In the genomic region with DNA sequence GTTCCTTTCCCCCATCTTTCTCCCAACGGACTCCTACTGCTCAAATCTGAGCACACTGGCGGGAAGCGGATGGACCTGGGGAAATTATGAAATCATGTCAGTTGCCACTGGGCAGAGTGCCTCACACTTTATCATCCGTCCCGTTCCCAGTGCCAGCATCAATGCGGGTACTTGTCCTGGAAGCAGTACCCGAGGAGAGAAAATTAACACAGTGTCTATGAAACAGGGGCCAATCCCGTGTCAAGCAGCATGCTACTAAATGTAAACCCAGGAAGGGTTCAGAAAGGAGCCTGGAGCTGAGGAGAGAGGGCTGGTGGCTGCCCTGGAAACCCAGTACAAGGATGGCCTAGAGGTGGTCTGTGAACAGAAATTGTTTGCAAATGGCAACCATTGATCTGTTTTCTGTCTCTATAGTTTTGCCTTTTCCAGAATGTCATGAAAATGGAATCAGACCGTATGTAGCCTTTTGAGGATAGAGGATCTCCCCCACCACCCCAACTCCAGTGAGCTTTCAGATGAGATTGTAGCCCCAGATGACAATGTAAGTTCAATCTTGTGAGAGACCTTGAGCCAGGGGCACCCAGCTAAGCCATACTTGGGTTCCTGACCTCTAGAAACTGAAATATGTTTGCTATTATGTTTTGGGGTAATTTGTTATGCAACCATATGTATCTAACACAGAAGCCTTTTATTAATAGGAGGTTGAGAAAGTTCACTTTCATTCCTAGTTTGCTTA, we compare ENCODE assay signal across 8 cellular contexts. TPM values are rescaled to one million over a fixed set of nuclear protein-coding genes. Genes with fewer than 3 reads are reported as not detected.
DNase-seq lines count a peak whose midpoint lies in the region; ATAC-seq and TF ChIP-seq lines count a peak whose summit lies in the region.

No MANE protein-coding gene starts in this region.

- peaks cover 6% of the 10 kb centered on the region for H3K4me1 ChIP-seq in A673 (ENCODE audit: insufficient read depth, low read length, poor library complexity, severe bottlenecking)

- BruUV-seq in A673 (replicated peaks; lab: Mats Ljungman, UMichigan) = no TSS peak

- peak overlapping the region; percentile 84 for H3K4me3 Mint-ChIP-seq in activated B cell treated with CpG ODN at 0.5 μM for 24 hours
- peak overlapping the region; percentile 69 for H3K4me3 Mint-ChIP-seq in progenitor cell of endocrine pancreas (ENCODE audit: low read depth)

- H3K9me3 Mint-ChIP-seq in activated B cell treated with CpG ODN at 0.5 μM for 24 hours (no peaks in the 10 kb centered on the region), progenitor cell of endocrine pancreas (ENCODE audit: low read depth) (no peaks in the 10 kb centered on the region)

- H3K4me3 ChIP-seq in A673 (ENCODE audit: low read depth, low read length, poor library complexity, severe bottlenecking) = peak overlapping the region; percentile 59

- no peaks in the 10 kb centered on the region for H3K36me3 Mint-ChIP-seq in activated B cell treated with CpG ODN at 0.5 μM for 24 hours (ENCODE audit: low read depth)
- H3K36me3 Mint-ChIP-seq in progenitor cell of endocrine pancreas (ENCODE audit: insufficient read depth) = no peaks in the 10 kb centered on the region

- H3K36me3 ChIP-seq in A673 (ENCODE audit: insufficient read depth, low read length, poor library complexity, severe bottlenecking) = peaks cover 5% of the 10 kb centered on the region

- H3K9me3 ChIP-seq in A673 (ENCODE audit: low read depth, low read length, poor library complexity, severe bottlenecking) = no peaks in the 10 kb centered on the region

- H3K27ac ChIP-seq in A673 (ENCODE audit: low read depth, low read length, poor library complexity, severe bottlenecking) = peak overlapping the region; percentile 34

- DNase-seq in A673 (ENCODE audit: low spot score) (peak; percentile 35), HCEC 1CT (peak; percentile 47), activated B cell treated with CpG ODN at 0.5 μM for 24 hours (no peak), globus pallidus (ENCODE audit: low spot score) (peak; percentile 13), progenitor cell of endocrine pancreas (ENCODE audit: low spot score, unreplicated experiment) (no peak), KBM-7 (no peak), activated gamma-delta T cell (lab: John Stamatoyannopoulos, UW) (no peak), GM10266 (ENCODE audit: extremely low spot score) (no peak)

- ATAC-seq in activated B cell treated with CpG ODN at 0.5 μM for 24 hours (ENCODE audit: low read depth) = no peak

- H3K4me1 Mint-ChIP-seq in activated B cell treated with CpG ODN at 0.5 μM for 24 hours = peaks cover 50% of the 10 kb centered on the region
- peaks cover 11% of the 10 kb centered on the region for H3K4me1 Mint-ChIP-seq in progenitor cell of endocrine pancreas (ENCODE audit: low read depth)

- in situ Hi-C loops in KBM-7 (cut with MboI; ENCODE audit: low pct_unique_long_range_greater_than_20kb, low sequenced_read_pairs) = no loop called here

- intact Hi-C loops in A673 (cut with micrococcal nuclease; ENCODE audit: unreplicated experiment) (no loop called here), activated B cell treated with CpG ODN at 0.5 μM for 24 hours (cut with micrococcal nuclease) (loop anchor here (1.0 kb wide), 1 partner anchor 34 kb away; no protein-coding TSS in a partner anchor)

- H3K27me3 Mint-ChIP-seq in activated B cell treated with CpG ODN at 0.5 μM for 24 hours (no peaks in the 10 kb centered on the region), progenitor cell of endocrine pancreas (peaks cover 35% of the 10 kb centered on the region)

- TF ChIP-seq CTCF in A673 (conservative IDR thresholded peaks at IDR 0.05; ENCODE audit: low read depth, low read length) (no peak), activated B cell treated with CpG ODN at 0.5 μM for 24 hours (IDR thresholded peaks at IDR 0.05) (no peak), progenitor cell of endocrine pancreas (IDR thresholded peaks at IDR 0.05; ENCODE audit: unreplicated experiment) (no peak), GM10266 (IDR thresholded peaks at IDR 0.05; ENCODE audit: control insufficient read depth, insufficient read depth, low read depth, missing control alignments) (no peak)

- POLR2A ChIA-PET in A673 (lab: Charles Lee; ENCODE audit: low non-redundant PET) (no interaction called here), activated B cell treated with CpG ODN at 0.5 μM for 24 hours (lab: Charles Lee) (interaction anchor here (0.9 to 3.1 kb wide), 3 partner anchors 34 to 86 kb away, joined by 3 to 10 read pairs (median 6); partner anchors contain the start of genes DMAC2L and L2HGDH)

- CTCF ChIA-PET in A673 (lab: Charles Lee) (no interaction called here), activated B cell treated with CpG ODN at 0.5 μM for 24 hours (lab: Charles Lee) (interaction anchor here (1.9 kb wide), 1 partner anchor 77 kb away, joined by 10 read pairs; no protein-coding TSS in a partner anchor)

- H3K27ac Mint-ChIP-seq in activated B cell treated with CpG ODN at 0.5 μM for 24 hours (no peak overlapping the region), progenitor cell of endocrine pancreas (no peak overlapping the region)

- no peaks in the 10 kb centered on the region for H3K27me3 ChIP-seq in A673 (replicated peaks; ENCODE audit: insufficient read depth, low read depth, low read length, poor library complexity)

RNA-seq across cellular contexts. Expression of gene CDKL1, which starts 0.9 kb away (rescaled TPM):
- total RNA-seq in A673 (2021) = 8.7 and 11.3 TPM in 2 replicates
- 5.2 and 5.9 TPM in 2 replicates for total RNA-seq in activated B cell treated with CpG ODN at 0.5 μM for 24 hours
- 1.3 and 1.5 TPM in 2 replicates for total RNA-seq in progenitor cell of endocrine pancreas

Comparison
In these comparisons a context has a peak if more than half of its experiments do, and no peak if none do; other contexts are left out.
1. DNase-seq: peak in A673 (single experiment), HCEC 1CT (single experiment) and globus pallidus (single experiment); none in activated B cell treated with CpG ODN at 0.5 μM for 24 hours (single experiment), progenitor cell of endocrine pancreas (single experiment), KBM-7 (single experiment), activated gamma-delta T cell (single experiment) and GM10266 (single experiment).